ENCODE assay signal across 8 cellular contexts in the genomic region with DNA sequence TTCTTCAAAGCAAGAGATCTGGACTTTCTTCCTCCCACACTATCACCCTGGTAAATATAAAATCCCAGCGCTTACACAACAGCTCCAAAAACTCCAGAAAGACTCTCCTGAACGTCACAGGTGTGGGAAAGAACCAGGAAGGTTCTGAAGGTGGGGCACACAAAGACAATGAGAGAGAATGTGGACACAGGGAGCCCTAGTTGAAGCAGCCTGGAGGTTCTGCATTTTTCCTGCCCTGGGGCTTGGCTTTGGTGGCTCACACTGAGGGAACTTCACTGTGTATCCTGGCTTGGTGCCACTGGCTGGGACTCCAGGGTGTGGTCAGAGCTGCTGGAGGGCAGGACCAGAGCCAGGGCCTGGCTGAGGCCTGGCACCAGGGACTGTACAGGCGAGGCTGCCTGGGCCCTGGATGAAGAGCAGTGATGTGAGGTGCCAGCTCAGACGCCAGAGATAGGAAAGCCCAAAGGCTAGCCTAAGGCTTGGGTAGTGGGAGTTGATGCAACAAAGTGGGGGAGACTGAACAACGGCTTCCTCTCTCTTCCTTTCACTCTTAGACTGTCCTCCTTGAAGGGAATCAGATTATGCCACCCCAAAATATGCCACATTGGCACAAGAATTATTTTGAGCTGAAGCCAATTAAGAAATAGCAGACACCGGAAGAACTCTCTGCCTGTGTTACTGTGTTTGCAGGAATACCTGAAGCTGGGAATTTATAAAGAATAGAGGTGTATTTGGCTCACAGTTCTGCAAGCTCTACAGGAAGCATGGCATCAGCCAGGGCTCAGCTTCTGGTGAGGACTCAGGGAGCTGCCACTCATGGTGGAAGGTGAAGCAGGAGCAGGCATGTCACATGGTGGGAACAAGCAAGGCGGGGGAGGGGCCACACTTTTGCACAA. TPM values are rescaled to one million over a fixed set of nuclear protein-coding genes. Genes with fewer than 3 reads are reported as not detected.
DNase-seq lines count a peak whose midpoint lies in the region; ATAC-seq and TF ChIP-seq lines count a peak whose summit lies in the region.

No MANE protein-coding gene starts in this region.

- H3K36me3 ChIP-seq in skeletal muscle satellite cell (ENCODE audit: insufficient read depth, low read length) (no peaks in the 10 kb centered on the region), smooth muscle cell (ENCODE audit: low read depth) (no peaks in the 10 kb centered on the region)

- TF ChIP-seq CTCF in C4-2B (conservative IDR thresholded peaks at IDR 0.05) (no peak), smooth muscle cell (IDR thresholded peaks at IDR 0.05; ENCODE audit: borderline replicate concordance, insufficient read depth, poor library complexity, severe bottlenecking) (no peak)

- H3K9ac ChIP-seq in skeletal muscle satellite cell (ENCODE audit: low read depth, low read length) (peak overlapping the region; percentile 48), smooth muscle cell (ENCODE audit: low read depth) (no peak overlapping the region)

- H3K4me1 ChIP-seq in skeletal muscle satellite cell (ENCODE audit: control insufficient read depth, insufficient read depth, low read length) (peaks cover 14% of the 10 kb centered on the region), smooth muscle cell (ENCODE audit: low read depth) (no peaks in the 10 kb centered on the region)

- no peak overlapping the region for H2AFZ ChIP-seq in smooth muscle cell (ENCODE audit: low read depth)

- peak; percentile 24 to 46 for DNase-seq in Kasumi-1 (lab: John Stamatoyannopoulos, UW)
- DNase-seq in amniotic stem cell (lab: John Stamatoyannopoulos, UW): peak; percentile 55
- DNase-seq in hepatic stellate cell (ENCODE audit: low spot score): peak; percentile 74
- no peak for DNase-seq in smooth muscle cell (lab: John Stamatoyannopoulos, UW; ENCODE audit: unreplicated experiment)

- no peaks in the 10 kb centered on the region for H3K27me3 ChIP-seq in skeletal muscle satellite cell (ENCODE audit: control insufficient read depth, insufficient read depth, low read length)
- no peaks in the 10 kb centered on the region for H3K27me3 ChIP-seq in smooth muscle cell (ENCODE audit: low read depth)

- no peaks in the 10 kb centered on the region for H3K79me2 ChIP-seq in smooth muscle cell (ENCODE audit: low read depth)

- H4K20me1 ChIP-seq in smooth muscle cell (ENCODE audit: low read depth): no peaks in the 10 kb centered on the region

- no peaks in the 10 kb centered on the region for H3K9me3 ChIP-seq in skeletal muscle satellite cell (replicated peaks; ENCODE audit: low read length)
- H3K9me3 ChIP-seq in smooth muscle cell (replicated peaks; ENCODE audit: low read depth): no peaks in the 10 kb centered on the region

- H3K4me2 ChIP-seq in skeletal muscle satellite cell (ENCODE audit: low read length): peak overlapping the region; percentile 20
- H3K4me2 ChIP-seq in smooth muscle cell: no peak overlapping the region

- H3K4me3 ChIP-seq in skeletal muscle satellite cell (ENCODE audit: low read length): no peak overlapping the region
- H3K4me3 ChIP-seq in smooth muscle cell: no peak overlapping the region

- 92% methylated on average over 6 of the region's 7 CpGs for WGBS in smooth muscle cell (ENCODE audit: low lambda C conversion rate)

- ATAC-seq in HG02623 (IDR thresholded peaks at IDR 0.05; ENCODE audit: unreplicated experiment) (no peak), GM21360 (IDR thresholded peaks at IDR 0.05; ENCODE audit: unreplicated experiment) (no peak)

- peak overlapping the region; percentile 69 for H3K27ac ChIP-seq in C4-2B
- no peak overlapping the region for H3K27ac ChIP-seq in smooth muscle cell (ENCODE audit: low read depth)

- H3F3A ChIP-seq in smooth muscle cell (ENCODE audit: low read depth): no peaks in the 10 kb centered on the region

RNA-seq across cellular contexts. Expression of a gene that starts 39.5 kb away (rescaled TPM):
- 89.7 and 117 TPM in 2 replicates for total RNA-seq in skeletal muscle satellite cell (2012; rRNA removed)
- 102 and 107 TPM in 2 replicates for total RNA-seq in smooth muscle cell
- 104 and 117 TPM in 2 replicates for polyA plus RNA-seq in smooth muscle cell

RNA-seq across cellular contexts. Expression of a gene that starts 46.4 kb away (rescaled TPM):
- 183 and 194 TPM in 2 replicates for total RNA-seq in skeletal muscle satellite cell (2012; rRNA removed)
- 168 and 178 TPM in 2 replicates for total RNA-seq in smooth muscle cell
- 75.2 and 78.7 TPM in 2 replicates for polyA plus RNA-seq in smooth muscle cell

RNA-seq across cellular contexts. Expression of a gene that starts 53.4 kb away (rescaled TPM):
- total RNA-seq in skeletal muscle satellite cell (2012; rRNA removed): 18.3 and 21.0 TPM in 2 replicates
- total RNA-seq in smooth muscle cell: 20.3 and 24.9 TPM in 2 replicates
- 25.9 and 32.4 TPM in 2 replicates for polyA plus RNA-seq in smooth muscle cell
